In genomic region chr1:198893763-198894444, GRCh38 we compare ENCODE assay signal across 27 cellular contexts.
DNase-seq lines count a peak whose midpoint lies in the region; ATAC-seq and TF ChIP-seq lines count a peak whose summit lies in the region.
"Had no signal": no experiment of that assay in that cellular context is flagged by ENCODE, and none has a peak within 500 bp of the region (broad histone marks: within the 10 kb centered on the region; RNA-seq: fewer than 3 reads in every experiment).

No MANE protein-coding gene starts in this region.

- no peaks in the 10 kb centered on the region for H3K9me3 ChIP-seq in SK-N-MC (ENCODE audit: low read depth, low read length)
- H3K9me3 ChIP-seq: gastrocnemius medialis, MG63, prostate gland, SK-N-SH, testis had no signal

- DNase-seq in EH (ENCODE audit: low read depth) (peak; percentile 73), SK-N-MC (ENCODE audit: low read depth, low spot score) (no peak), dermis blood vessel endothelial cell (peak; percentile 27), NCI-H524 (lab: John Stamatoyannopoulos, UW) (no peak)
- DNase-seq: activated CD4-positive, alpha-beta T cell treated with anti-CD3 and anti-CD28 coated beads, Interleukin-2, amount 10 ng/mL, durations not matched to agents 7 days and 5 days; activated naive CD8-positive, alpha-beta T cell treated with anti-CD3 and anti-CD28 coated beads, Interleukin-2, amount 50 U/mL, for 24 hours; activated T-cell treated with anti-CD3 and anti-CD28 coated beads, Interleukin-2, amount 50 U/mL, for 24 hours; effector memory CD4-positive, alpha-beta T cell; gastrocnemius medialis; H7; left cardiac atrium; MG63; NCI-H1417; NCI-H2029 treated with DMSO at 0.1 percent for 48 hours; NCI-H345; NCI-H82; SK-N-SH; stimulated activated naive CD4-positive, alpha-beta T cell treated with Interleukin-2 at 50 U/mL for 16 hours; testis had no signal

- no peak for ATAC-seq in HG02938 (IDR thresholded peaks at IDR 0.05; ENCODE audit: unreplicated experiment)
- no peak for ATAC-seq in HG02623 (IDR thresholded peaks at IDR 0.05; ENCODE audit: unreplicated experiment)
- ATAC-seq in GM21786 (IDR thresholded peaks at IDR 0.05; ENCODE audit: unreplicated experiment), result no peak
- ATAC-seq: activated naive CD8-positive, alpha-beta T cell treated with anti-CD3 and anti-CD28 coated beads, Interleukin-2, amount 50 U/mL, for 24 hours; gastrocnemius medialis; left cardiac atrium had no signal

- no peak overlapping the region for H3K4me3 Mint-ChIP-seq in nephron
- H3K4me3 Mint-ChIP-seq: activated CD4-positive, alpha-beta T cell treated with anti-CD3 and anti-CD28 coated beads, Interleukin-2, amount 10 ng/mL, durations not matched to agents 7 days and 5 days; activated naive CD8-positive, alpha-beta T cell treated with anti-CD3 and anti-CD28 coated beads, Interleukin-2, amount 50 U/mL, for 24 hours; activated T-cell treated with anti-CD3 and anti-CD28 coated beads, Interleukin-2, amount 50 U/mL, for 24 hours; CD14-positive monocyte; T-helper 2 cell treated with Interferon-gamma antibody and Interleukin-4, amounts not matched to agents 5 μg/mL and 100 μg/mL, for 36 hours had no signal

- H3K9me3 Mint-ChIP-seq in nephron, result no peaks in the 10 kb centered on the region
- H3K9me3 Mint-ChIP-seq: activated CD4-positive, alpha-beta T cell treated with anti-CD3 and anti-CD28 coated beads, Interleukin-2, amount 10 ng/mL, durations not matched to agents 7 days and 5 days; activated naive CD8-positive, alpha-beta T cell treated with anti-CD3 and anti-CD28 coated beads, Interleukin-2, amount 50 U/mL, for 24 hours; activated T-cell treated with anti-CD3 and anti-CD28 coated beads, Interleukin-2, amount 50 U/mL, for 24 hours; CD14-positive monocyte; T-helper 2 cell treated with Interferon-gamma antibody and Interleukin-4, amounts not matched to agents 5 μg/mL and 100 μg/mL, for 36 hours had no signal

- H3K27ac ChIP-seq in SK-N-MC, result peak overlapping the region; percentile 100
- H3K27ac ChIP-seq: gastrocnemius medialis, prostate gland, testis had no signal

- peaks cover 39% of the 10 kb centered on the region for H3K36me3 Mint-ChIP-seq in nephron (ENCODE audit: low read depth)

- peak overlapping the region; percentile 24 for H3K9ac ChIP-seq in SK-N-MC (ENCODE audit: insufficient read length)
- H3K9ac ChIP-seq: SK-N-SH had no signal

- peak overlapping the region; percentile 39; the same call in 1 of the 2 replicates for H3K4me3 ChIP-seq in SK-N-MC
- H3K4me3 ChIP-seq: gastrocnemius medialis, GM12878, MG63, prostate gland, testis had no signal

- peaks cover 79% of the 10 kb centered on the region for H3K36me3 ChIP-seq in SK-N-MC (ENCODE audit: insufficient read depth, low read length)
- H3K36me3 ChIP-seq: gastrocnemius medialis, prostate gland had no signal

- TF ChIP-seq CTCF in nephron (IDR thresholded peaks at IDR 0.05; ENCODE audit: unreplicated experiment in 3 of 3), result no peak

- H3K4me1 Mint-ChIP-seq in nephron, result peaks cover 19% of the 10 kb centered on the region

- peak overlapping the region; percentile 28 to 92 (median 58) for H3K27ac Mint-ChIP-seq in nephron
- H3K27ac Mint-ChIP-seq: activated CD4-positive, alpha-beta T cell treated with anti-CD3 and anti-CD28 coated beads, Interleukin-2, amount 10 ng/mL, durations not matched to agents 7 days and 5 days; activated naive CD8-positive, alpha-beta T cell treated with anti-CD3 and anti-CD28 coated beads, Interleukin-2, amount 50 U/mL, for 24 hours; activated T-cell treated with anti-CD3 and anti-CD28 coated beads, Interleukin-2, amount 50 U/mL, for 24 hours; CD14-positive monocyte; T-helper 2 cell treated with Interferon-gamma antibody and Interleukin-4, amounts not matched to agents 5 μg/mL and 100 μg/mL, for 36 hours had no signal

- H3K27me3 Mint-ChIP-seq in nephron (ENCODE audit: low read depth), result no peaks in the 10 kb centered on the region
- H3K27me3 Mint-ChIP-seq: activated CD4-positive, alpha-beta T cell treated with anti-CD3 and anti-CD28 coated beads, Interleukin-2, amount 10 ng/mL, durations not matched to agents 7 days and 5 days; activated naive CD8-positive, alpha-beta T cell treated with anti-CD3 and anti-CD28 coated beads, Interleukin-2, amount 50 U/mL, for 24 hours; activated T-cell treated with anti-CD3 and anti-CD28 coated beads, Interleukin-2, amount 50 U/mL, for 24 hours had no signal

Comparison
In these comparisons a context has a peak if more than half of its experiments do, and no peak if none do; other contexts are left out.
1. DNase-seq: peak in EH (single experiment) and dermis blood vessel endothelial cell (single experiment); none in SK-N-MC (single experiment) and NCI-H524 (0 of 2).